Comparison of ENCODE assay signal across 11 cellular contexts in the genomic region with DNA sequence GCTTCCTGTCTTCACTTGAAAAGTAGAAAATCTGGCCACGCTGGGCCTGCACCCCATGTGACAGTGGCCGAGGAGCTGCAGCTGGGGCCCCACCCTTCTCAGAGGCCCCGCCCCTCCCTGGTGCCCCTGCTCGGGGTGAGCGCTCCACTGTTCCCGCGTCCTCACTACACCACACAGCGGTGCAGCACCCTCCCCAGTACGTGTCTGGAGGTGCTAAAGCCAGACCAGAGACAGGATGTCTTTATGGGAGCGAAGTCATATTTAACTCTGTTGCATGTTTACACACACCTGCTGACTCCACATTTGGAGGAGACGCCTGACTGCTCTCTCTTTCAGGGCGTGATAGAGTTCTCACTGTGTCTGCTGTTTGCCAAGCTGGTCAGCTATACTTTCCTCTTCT. TPM values are rescaled to one million over a fixed set of nuclear protein-coding genes. Genes with fewer than 3 reads are reported as not detected.
DNase-seq lines count a peak whose midpoint lies in the region; ATAC-seq and TF ChIP-seq lines count a peak whose summit lies in the region.
"Had no signal": no experiment of that assay in that cellular context is flagged by ENCODE, and none has a peak within 500 bp of the region (broad histone marks: within the 10 kb centered on the region; RNA-seq: fewer than 3 reads in every experiment).

No MANE protein-coding gene starts in this region.

- DNase-seq in NCI-H1417 (lab: John Stamatoyannopoulos, UW), result peak; percentile 71 to 90 (median 73)
- DNase-seq in glutamatergic neuron, result peak; percentile 9
- DNase-seq in AML-193 (lab: John Stamatoyannopoulos, UW), result no peak
- DNase-seq: heart right ventricle; stimulated activated CD8-positive, alpha-beta memory T cell treated with anti-CD3 and anti-CD28 coated beads, Interleukin-4, amount 100 ng/mL, for 48 hours had no signal

- H3K36me3 Mint-ChIP-seq in glutamatergic neuron (ENCODE audit: unreplicated experiment), result peaks cover 13% of the 10 kb centered on the region

- no peak overlapping the region for H3K4me3 Mint-ChIP-seq in glutamatergic neuron (ENCODE audit: unreplicated experiment)

- H3K4me1 ChIP-seq in BLaER1 treated with 17β-estradiol and CSF1 and Interleukin-3, amounts not matched to agents 10 nM and 100 nM, result peaks cover 24 to 80% (median 62%) of the 10 kb centered on the region in 10 experiments
- H3K4me1 ChIP-seq: heart right ventricle had no signal

- 0 out of 22 replicates have a peak overlapping the region, but pooled peaks of 1 of the 11 experiments have one; percentile 27 for H3K9ac ChIP-seq in BLaER1 treated with 17β-estradiol and CSF1 and Interleukin-3, amounts not matched to agents 10 nM and 100 nM

- H3K4me2 ChIP-seq in BLaER1 treated with 17β-estradiol and CSF1 and Interleukin-3, amounts not matched to agents 10 nM and 100 nM, result peak overlapping the region; percentile 26 to 76 (median 69); a peak in 21 of 22 replicates

- peak overlapping the region in 1 of 11 experiments; percentile 4; a peak in 1 of 22 replicates for H3K27ac ChIP-seq in BLaER1 treated with 17β-estradiol and CSF1 and Interleukin-3, amounts not matched to agents 10 nM and 100 nM
- H3K27ac ChIP-seq: C4-2B, heart right ventricle had no signal

- TF ChIP-seq CTCF in glutamatergic neuron (IDR thresholded peaks at IDR 0.05; ENCODE audit: partially characterized antibody, unreplicated experiment), result no peak

- peaks cover 1% of the 10 kb centered on the region for H3K9me3 Mint-ChIP-seq in glutamatergic neuron (ENCODE audit: unreplicated experiment)

- peaks cover 0 to 17% (median 3%) of the 10 kb centered on the region in 11 experiments; a peak in 9 of 22 replicates for H4K20me1 ChIP-seq in BLaER1 treated with 17β-estradiol and CSF1 and Interleukin-3, amounts not matched to agents 10 nM and 100 nM

- peaks cover 0 to 11% (median 0%) of the 10 kb centered on the region in 11 experiments; a peak in 3 of 22 replicates for H3K27me3 ChIP-seq in BLaER1 treated with 17β-estradiol and CSF1 and Interleukin-3, amounts not matched to agents 10 nM and 100 nM
- H3K27me3 ChIP-seq: heart right ventricle had no signal

- no peaks in the 10 kb centered on the region for H3K9me3 ChIP-seq in BLaER1 treated with 17β-estradiol and CSF1 and Interleukin-3, amounts not matched to agents 10 nM and 100 nM (replicated peaks in 1 of 11)
- H3K9me3 ChIP-seq: heart right ventricle had no signal

- peaks cover 6% of the 10 kb centered on the region for H3K27me3 Mint-ChIP-seq in glutamatergic neuron (ENCODE audit: unreplicated experiment)

- peak overlapping the region; percentile 86 for H3K27ac Mint-ChIP-seq in glutamatergic neuron (ENCODE audit: unreplicated experiment)

- peaks cover 26% of the 10 kb centered on the region for H3K4me1 Mint-ChIP-seq in glutamatergic neuron (ENCODE audit: low read depth, unreplicated experiment)

- H3K4me3 ChIP-seq in BLaER1 treated with 17β-estradiol and CSF1 and Interleukin-3, amounts not matched to agents 10 nM and 100 nM, result no peak overlapping the region
- H3K4me3 ChIP-seq: heart right ventricle had no signal

- ATAC-seq in GM19023 (IDR thresholded peaks at IDR 0.05; ENCODE audit: unreplicated experiment), result peak; percentile 55
- ATAC-seq in HG03196 (IDR thresholded peaks at IDR 0.05; ENCODE audit: unreplicated experiment), result no peak
- ATAC-seq in HG03025 (IDR thresholded peaks at IDR 0.05; ENCODE audit: low FRiP score, unreplicated experiment), result no peak
- ATAC-seq in HG02870 (IDR thresholded peaks at IDR 0.05; ENCODE audit: unreplicated experiment), result no peak
- ATAC-seq: heart right ventricle had no signal

- peaks cover 0 to 36% (median 15%) of the 10 kb centered on the region in 11 experiments; a peak in 10 of 22 replicates for H3K36me3 ChIP-seq in BLaER1 treated with 17β-estradiol and CSF1 and Interleukin-3, amounts not matched to agents 10 nM and 100 nM

RNA-seq across cellular contexts. Expression of a gene that starts 48.1 kb away (rescaled TPM):
- total RNA-seq in glutamatergic neuron (ENCODE audit: unreplicated experiment), result 65.7 TPM

Comparison
In these comparisons a context has a peak if more than half of its experiments do, and no peak if none do; other contexts are left out.
1. DNase-seq: peak in NCI-H1417 (3 of 3) and glutamatergic neuron (single experiment); none in AML-193 (0 of 2).